In genomic region chr5:108730617-108731340, GRCh38 we compare ENCODE assay signal across 12 cellular contexts. TPM values are rescaled to one million over a fixed set of nuclear protein-coding genes. Genes with fewer than 3 reads are reported as not detected.
A peak's percentile ranks its signal among the peaks of the same experiment; 100 is the strongest.
DNase-seq lines count a peak whose midpoint lies in the region; ATAC-seq and TF ChIP-seq lines count a peak whose summit lies in the region.
"Had no signal": no experiment of that assay in that cellular context is flagged by ENCODE, and none has a peak within 500 bp of the region (broad histone marks: within the 10 kb centered on the region; RNA-seq: fewer than 3 reads in every experiment).

No MANE protein-coding gene starts in this region.

- H4K20me1 ChIP-seq in osteoblast (ENCODE audit: insufficient read depth, low read length) = no peaks in the 10 kb centered on the region

- H3K4me2 ChIP-seq in osteoblast (ENCODE audit: insufficient read depth, low read length) = no peak overlapping the region

- H3K4me1 Mint-ChIP-seq in glutamatergic neuron (ENCODE audit: low read depth, unreplicated experiment) = peaks cover 27% of the 10 kb centered on the region

- DNase-seq in osteoblast (ENCODE audit: insufficient read length, low spot score, missing footprints) (peak; percentile 41), glutamatergic neuron (no peak), SHP77 treated with DMSO at 0.1 percent for 48 hours (lab: John Stamatoyannopoulos, UW) (no peak), NCI-H524 treated with DMSO at 0.1 percent for 48 hours (lab: John Stamatoyannopoulos, UW) (no peak), dorsolateral prefrontal cortex (no peak)
- DNase-seq: head of caudate nucleus; NCI-H187; stimulated activated CD4-positive, alpha-beta T cell treated with anti-CD3 and anti-CD28 coated beads, Interleukin-15, amount 100 ng/mL, for 24 hours had no signal

- peaks cover 21% of the 10 kb centered on the region for H3K9me3 Mint-ChIP-seq in glutamatergic neuron (ENCODE audit: unreplicated experiment)
- H3K9me3 Mint-ChIP-seq: mesothelial cell of epicardium had no signal

- no peak overlapping the region for H2AFZ ChIP-seq in osteoblast (ENCODE audit: low read length)

- H3K79me2 ChIP-seq in osteoblast (ENCODE audit: insufficient read depth, low read length) = no peaks in the 10 kb centered on the region

- no peaks in the 10 kb centered on the region for H3K9me3 ChIP-seq in osteoblast (ENCODE audit: low read depth, low read length)

- H3K27me3 ChIP-seq in osteoblast (ENCODE audit: insufficient read depth, low read length) = no peaks in the 10 kb centered on the region
- H3K27me3 ChIP-seq in dorsolateral prefrontal cortex = no peaks in the 10 kb centered on the region

- no peaks in the 10 kb centered on the region for H3K36me3 Mint-ChIP-seq in glutamatergic neuron (ENCODE audit: unreplicated experiment)
- H3K36me3 Mint-ChIP-seq: mesothelial cell of epicardium had no signal

- H3K27ac ChIP-seq in osteoblast (ENCODE audit: low read depth, low read length) = no peak overlapping the region
- no peak overlapping the region for H3K27ac ChIP-seq in dorsolateral prefrontal cortex

- peaks cover 19% of the 10 kb centered on the region for H3K27me3 Mint-ChIP-seq in glutamatergic neuron (ENCODE audit: unreplicated experiment)

- no peak overlapping the region for H3K4me3 Mint-ChIP-seq in glutamatergic neuron (ENCODE audit: unreplicated experiment)
- H3K4me3 Mint-ChIP-seq: mesothelial cell of epicardium had no signal

- H3K36me3 ChIP-seq in osteoblast (ENCODE audit: insufficient read depth, low read length) = no peaks in the 10 kb centered on the region

- peaks cover 7% of the 10 kb centered on the region for H3K4me1 ChIP-seq in osteoblast (ENCODE audit: insufficient read depth, low read length)

- H3K4me3 ChIP-seq in osteoblast (ENCODE audit: insufficient read depth, low read length) = no peak overlapping the region
- no peak overlapping the region for H3K4me3 ChIP-seq in dorsolateral prefrontal cortex

- no peak overlapping the region for H3K27ac Mint-ChIP-seq in glutamatergic neuron (ENCODE audit: unreplicated experiment)
- H3K27ac Mint-ChIP-seq: mesothelial cell of epicardium had no signal

- intact Hi-C loops in dorsolateral prefrontal cortex (cut with DNase I) = no loop called here

- TF ChIP-seq CTCF in osteoblast (IDR thresholded peaks at IDR 0.05; ENCODE audit: extremely low read depth, low read depth, low read length) = no peak
- no peak for TF ChIP-seq CTCF in glutamatergic neuron (IDR thresholded peaks at IDR 0.05; ENCODE audit: partially characterized antibody, unreplicated experiment)
- no peak for TF ChIP-seq CTCF in dorsolateral prefrontal cortex (IDR thresholded peaks at IDR 0.05 in 54 of 56, conservative IDR thresholded peaks at IDR 0.05 in 2 of 56; ENCODE audit: low read depth in 1 of 56, partially characterized antibody in 56 of 56)

- peak; percentile 64 for ATAC-seq in GM18907 (IDR thresholded peaks at IDR 0.05; ENCODE audit: unreplicated experiment)
- peak; percentile 39 for ATAC-seq in HG02642 (IDR thresholded peaks at IDR 0.05; ENCODE audit: poor library complexity, unreplicated experiment)
- peak; percentile 44 for ATAC-seq in HG03558 (IDR thresholded peaks at IDR 0.05; ENCODE audit: extremely low read depth, unreplicated experiment)

RNA-seq across cellular contexts. Expression of gene FER, which starts 16.9 kb away (rescaled TPM):
- total RNA-seq in osteoblast (34.8 and 36.6 TPM in 2 replicates), glutamatergic neuron (ENCODE audit: unreplicated experiment) (30.9 TPM), dorsolateral prefrontal cortex (10 to 100 TPM; 39.6 to 77.6 (median 61.7) TPM)
